ENCODE assay signal across 20 cellular contexts in the genomic region with DNA sequence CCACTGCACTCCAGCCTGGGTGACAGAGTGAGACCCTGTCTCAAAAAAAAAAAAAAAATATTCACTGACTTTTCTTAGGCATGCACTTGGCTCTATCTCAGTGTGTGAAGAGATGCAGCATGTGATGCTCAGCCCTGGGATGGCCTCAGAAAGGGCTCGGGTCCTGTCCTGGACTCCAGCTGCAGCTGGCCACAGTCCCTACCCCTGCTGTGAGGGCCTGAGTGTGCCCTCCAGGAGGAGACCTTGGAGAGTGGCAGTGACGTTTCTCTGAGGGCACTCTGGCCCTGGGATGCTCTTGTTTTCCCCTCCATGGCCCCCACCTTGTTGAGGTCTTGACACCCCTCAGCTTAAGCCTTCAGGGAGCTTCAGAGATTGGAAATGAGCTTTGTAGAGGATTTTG.
"Had no signal": no experiment of that assay in that cellular context is flagged by ENCODE, and none has a peak within 500 bp of the region (broad histone marks: within the 10 kb centered on the region; RNA-seq: fewer than 3 reads in every experiment).

No MANE protein-coding gene starts in this region.

- H3K9me3 Mint-ChIP-seq: effector memory CD8-positive, alpha-beta T cell; endodermal cell; mesothelial cell of epicardium had no signal

- H3K4me3 Mint-ChIP-seq: effector memory CD8-positive, alpha-beta T cell; endodermal cell; mesothelial cell of epicardium had no signal

- H3K27ac ChIP-seq: coronary artery, epithelial cell of prostate, gastrocnemius medialis, heart right ventricle, left lung, lower lobe of right lung had no signal

- DNase-seq: effector CD8-positive, alpha-beta T cell; effector memory CD8-positive, alpha-beta T cell; erythroblast; esophagus squamous epithelium; foreskin fibroblast; foreskin melanocyte; gastrocnemius medialis; glutamatergic neuron; heart right ventricle; hippocampal formation; left cardiac atrium; left lung; left ventricle myocardium superior; lower lobe of right lung; mesenchymal stem cell; mucosa of descending colon had no signal

- H3K27ac Mint-ChIP-seq: effector memory CD8-positive, alpha-beta T cell; endodermal cell; mesothelial cell of epicardium had no signal

- H3K4me1 Mint-ChIP-seq: endodermal cell had no signal

- H3K4me3 ChIP-seq: coronary artery, esophagus squamous epithelium, gastrocnemius medialis, heart right ventricle, left lung, lower lobe of right lung, mucosa of descending colon had no signal

- H3K36me3 ChIP-seq: esophagus squamous epithelium, gastrocnemius medialis, heart right ventricle, left lung, lower lobe of right lung had no signal

- H3K36me3 Mint-ChIP-seq: mesothelial cell of epicardium had no signal

- H3K9me3 ChIP-seq: esophagus squamous epithelium, gastrocnemius medialis, heart right ventricle, left lung, lower lobe of right lung, mucosa of descending colon had no signal

- H3K4me1 ChIP-seq: gastrocnemius medialis, left lung, lower lobe of right lung had no signal
